19 cellular contexts compared by ENCODE assay signal in genomic region chr13:51557423-51557822, GRCh38. TPM values are rescaled to one million over a fixed set of nuclear protein-coding genes. Genes with fewer than 3 reads are reported as not detected.
DNase-seq lines count a peak whose midpoint lies in the region; ATAC-seq, FAIRE-seq and TF ChIP-seq lines count a peak whose summit lies in the region.
"Had no signal": no experiment of that assay in that cellular context is flagged by ENCODE, and none has a peak within 500 bp of the region (broad histone marks: within the 10 kb centered on the region; RNA-seq: fewer than 3 reads in every experiment).

No MANE protein-coding gene starts in this region.

- H3K79me2 ChIP-seq in keratinocyte (ENCODE audit: control insufficient read depth, insufficient read depth, low read length): no peaks in the 10 kb centered on the region

- H3K27ac ChIP-seq in left ventricle myocardium inferior (replicated peaks) (peak overlapping the region; percentile 21), keratinocyte (ENCODE audit: control insufficient read depth, insufficient read depth, low read length) (peak overlapping the region; percentile 81)
- H3K27ac ChIP-seq: BLaER1 treated with 17β-estradiol and CSF1 and Interleukin-3, amounts not matched to agents 10 nM and 100 nM; SK-N-MC; transverse colon had no signal

- peak overlapping the region; percentile 69 for H3K9ac ChIP-seq in keratinocyte (ENCODE audit: control insufficient read depth, extremely low read depth, insufficient read depth, low read length)
- H3K9ac ChIP-seq: BLaER1 treated with 17β-estradiol and CSF1 and Interleukin-3, amounts not matched to agents 10 nM and 100 nM had no signal

- ATAC-seq in HG02759 (IDR thresholded peaks at IDR 0.05; ENCODE audit: unreplicated experiment) (no peak), HG03108 (IDR thresholded peaks at IDR 0.05; ENCODE audit: unreplicated experiment) (no peak)
- ATAC-seq: stimulated activated naive B cell treated with anti-CD40 and anti-IgM and Interleukin-4, amounts not matched to agents 10 μg/mL and 1 μg/mL and 100 μg/mL, for 72 hours had no signal

- no peak for TF ChIP-seq CTCF in left ventricle myocardium inferior (IDR thresholded peaks at IDR 0.05; ENCODE audit: borderline replicate concordance)
- no peak for TF ChIP-seq CTCF in keratinocyte (optimal IDR thresholded peaks at IDR 0.05 in 1 of 3, IDR thresholded peaks at IDR 0.05 in 1 of 3, conservative IDR thresholded peaks at IDR 0.05 in 1 of 3; ENCODE audit: extremely low read depth in 1 of 3, insufficient read depth in 2 of 3, low read length in 3 of 3)

- H3K4me3 ChIP-seq in left ventricle myocardium inferior (no peak overlapping the region), keratinocyte (ENCODE audit: control insufficient read depth in 2 of 3, extremely low read depth in 1 of 3, insufficient read depth in 2 of 3, low read depth in 1 of 3, low read length in 3 of 3) (peak overlapping the region in 2 of 3 experiments; percentile 29 to 39)
- H3K4me3 ChIP-seq: BLaER1 treated with 17β-estradiol and CSF1 and Interleukin-3, amounts not matched to agents 10 nM and 100 nM; right atrium auricular region; SK-N-MC; transverse colon had no signal

- H3K27me3 ChIP-seq in left ventricle myocardium inferior (ENCODE audit: low read depth) (no peaks in the 10 kb centered on the region), keratinocyte (ENCODE audit: control insufficient read depth, extremely low read depth, insufficient read depth, low read length) (no peaks in the 10 kb centered on the region)
- H3K27me3 ChIP-seq: BLaER1 treated with 17β-estradiol and CSF1 and Interleukin-3, amounts not matched to agents 10 nM and 100 nM; right atrium auricular region; transverse colon had no signal

- H3K36me3 ChIP-seq in left ventricle myocardium inferior: no peaks in the 10 kb centered on the region
- no peaks in the 10 kb centered on the region for H3K36me3 ChIP-seq in keratinocyte (ENCODE audit: control insufficient read depth in 2 of 2, extremely low read depth in 1 of 2, insufficient read depth in 2 of 2, low read length in 2 of 2)
- H3K36me3 ChIP-seq: BLaER1 treated with 17β-estradiol and CSF1 and Interleukin-3, amounts not matched to agents 10 nM and 100 nM; right atrium auricular region; transverse colon had no signal

- H2AFZ ChIP-seq in keratinocyte (ENCODE audit: control insufficient read depth, low read length): peak overlapping the region; percentile 89

- H4K20me1 ChIP-seq in keratinocyte (ENCODE audit: control insufficient read depth, extremely low read depth, insufficient read depth, low read length): no peaks in the 10 kb centered on the region
- H4K20me1 ChIP-seq: BLaER1 treated with 17β-estradiol and CSF1 and Interleukin-3, amounts not matched to agents 10 nM and 100 nM had no signal

- peak overlapping the region; percentile 79 for H3K4me2 ChIP-seq in keratinocyte (ENCODE audit: control insufficient read depth, extremely low read depth, insufficient read depth, low read depth, low read length)
- H3K4me2 ChIP-seq: BLaER1 treated with 17β-estradiol and CSF1 and Interleukin-3, amounts not matched to agents 10 nM and 100 nM had no signal

- H3K9me1 ChIP-seq in keratinocyte (ENCODE audit: control insufficient read depth, extremely low read depth, insufficient read depth, low read length): no peaks in the 10 kb centered on the region

- H3K9me3 ChIP-seq in left ventricle myocardium inferior (replicated peaks): no peaks in the 10 kb centered on the region
- H3K9me3 ChIP-seq in keratinocyte (ENCODE audit: control insufficient read depth, low read depth, low read length): no peaks in the 10 kb centered on the region
- H3K9me3 ChIP-seq: right atrium auricular region, transverse colon had no signal

- FAIRE-seq in keratinocyte (lab: Jason Lieb, UNC): no peak
- FAIRE-seq: D721Med had no signal

- peaks cover 18% of the 10 kb centered on the region for H3K4me1 ChIP-seq in left ventricle myocardium inferior
- peaks cover 34% of the 10 kb centered on the region for H3K4me1 ChIP-seq in keratinocyte (ENCODE audit: control insufficient read depth, extremely low read depth, insufficient read depth, low read length)
- H3K4me1 ChIP-seq: transverse colon had no signal

- DNase-seq in left ventricle myocardium inferior (no peak), cardiac septum (ENCODE audit: low spot score) (no peak), amniotic epithelial cell (ENCODE audit: low read depth) (peak; percentile 57), keratinocyte (ENCODE audit: low read depth, low spot score) (no peak), midbrain (lab: John Stamatoyannopoulos, UW) (no peak), posterior cingulate gyrus (no peak)
- DNase-seq: activated naive CD8-positive, alpha-beta T cell treated with anti-CD3 and anti-CD28 coated beads, Interleukin-2, amount 50 U/mL, for 24 hours; erythroblast; GOT3; NCI-H1694; NCI-H2227 treated with DMSO at 0.1 percent for 48 hours; stimulated activated naive B cell treated with anti-CD40 and anti-IgM and Interleukin-4, amounts not matched to agents 10 μg/mL and 1 μg/mL and 100 μg/mL, for 72 hours; transverse colon had no signal

- dilution Hi-C loops in keratinocyte (cut with MboI; ENCODE audit: extremely low pct_ligation_motif_present, low sequenced_read_pairs): no loop called here

- intact Hi-C loops in left ventricle myocardium inferior (cut with micrococcal nuclease): no loop called here
- intact Hi-C loops in cardiac septum (cut with DNase I): no loop called here
- intact Hi-C loops in posterior cingulate gyrus (cut with DNase I): no loop called here

RNA-seq across cellular contexts. Expression of gene WDFY2, which starts 26.8 kb away (rescaled TPM):
- total RNA-seq in left ventricle myocardium inferior (4.5 TPM), cardiac septum (4.9 TPM)
- 12.7 to 18.6 TPM (median 17.0 TPM) in 3 replicates for polyA plus RNA-seq in keratinocyte
- polyA plus RNA-seq in keratinocyte (2011; ENCODE audit: low read depth): 17.6 TPM
- polyA plus RNA-seq in keratinocyte (2011; cell fraction: cytosol; rRNA removed): 8.4 and 9.9 TPM in 2 replicates
- 39.7 and 42.2 TPM in 2 replicates for polyA plus RNA-seq in keratinocyte (2011; cell fraction: nucleus; rRNA removed)
- polyA plus RNA-seq in keratinocyte (2012; ENCODE audit: low replicate concordance): 13.8 and 14.0 TPM in 2 replicates
- 24.8 to 50.3 TPM (median 36.8 TPM) in 3 replicates for polyA minus RNA-seq in keratinocyte
- 14.0 TPM for polyA minus RNA-seq in keratinocyte (2011; cell fraction: cytosol; rRNA and poly(A)+ RNA removed)
- polyA minus RNA-seq in keratinocyte (2011; cell fraction: nucleus; rRNA and poly(A)+ RNA removed): 40.6 and 81.8 TPM in 2 replicates
